In the genomic region with DNA sequence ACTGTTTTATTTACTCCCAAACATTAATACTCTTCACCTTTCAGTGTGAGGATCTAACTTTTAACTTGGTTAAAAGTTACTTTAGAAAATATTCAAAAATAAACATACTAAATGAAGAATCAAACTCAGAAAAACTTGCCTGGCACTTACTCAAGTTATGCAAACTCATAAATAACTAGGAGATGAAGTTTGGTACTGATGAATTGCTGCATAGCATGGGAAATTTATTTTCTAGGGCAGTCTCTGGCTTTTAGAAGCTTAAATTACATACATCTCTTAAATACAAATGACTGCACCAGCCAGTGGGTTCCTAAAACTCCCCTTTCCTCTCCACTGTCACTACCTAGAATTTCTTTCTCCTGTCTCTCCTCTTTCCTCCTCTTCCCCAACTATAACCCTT, we compare ENCODE assay signal across 20 cellular contexts. TPM values are rescaled to one million over a fixed set of nuclear protein-coding genes. Genes with fewer than 3 reads are reported as not detected.
A peak's percentile ranks its signal among the peaks of the same experiment; 100 is the strongest.
DNase-seq lines count a peak whose midpoint lies in the region; ATAC-seq, FAIRE-seq and TF ChIP-seq lines count a peak whose summit lies in the region.
"Had no signal": no experiment of that assay in that cellular context is flagged by ENCODE, and none has a peak within 500 bp of the region (broad histone marks: within the 10 kb centered on the region; RNA-seq: fewer than 3 reads in every experiment).

No MANE protein-coding gene starts in this region.

- POLR2A ChIA-PET in K562 (lab: Yijun Ruan, JAX) = no interaction called here

- H3K27me3 ChIP-seq in right atrium auricular region (no peaks in the 10 kb centered on the region), K562 (ENCODE audit: control insufficient read depth in 2 of 2, insufficient read depth in 2 of 2, low read length in 2 of 2) (no peaks in the 10 kb centered on the region), adrenal gland (no peaks in the 10 kb centered on the region)
- H3K27me3 ChIP-seq: MG63 had no signal

- no peaks in the 10 kb centered on the region for H3K36me3 Mint-ChIP-seq in mesothelial cell of epicardium

- no peak for FAIRE-seq in K562 (lab: Jason Lieb, UNC)
- FAIRE-seq: GM12878, GM18507 had no signal

- H3K4me1 ChIP-seq in right atrium auricular region = peaks cover 0 to 12% of the 10 kb centered on the region in 2 donors
- peaks cover 0 to 6% of the 10 kb centered on the region in 2 experiments; a peak in 3 of 5 replicates for H3K4me1 ChIP-seq in K562 (replicated peaks in 1 of 2; ENCODE audit: control insufficient read depth in 2 of 2, insufficient read depth in 2 of 2, low read length in 2 of 2)
- H3K4me1 ChIP-seq in adrenal gland (replicated peaks in 1 of 2) = peaks cover 0 to 5% of the 10 kb centered on the region in 2 donors

- ATAC-seq in left ventricle myocardium superior = no peak
- ATAC-seq in K562 = no peak
- ATAC-seq: GM12878 had no signal

- no TSS peak for BruUV-seq in K562 (replicated peaks; lab: Mats Ljungman, UMichigan)

- H3K4me3 ChIP-seq in right atrium auricular region = no peak overlapping the region
- no peak overlapping the region for H3K4me3 ChIP-seq in K562
- no peak overlapping the region for H3K4me3 ChIP-seq in adrenal gland
- H3K4me3 ChIP-seq: GM12878, MG63, PC-9 had no signal

- no peak overlapping the region for H3K9ac ChIP-seq in K562 (ENCODE audit: insufficient read depth in 1 of 2, low read depth in 2 of 2, low read length in 2 of 2)
- H3K9ac ChIP-seq: KMS-11 had no signal

- intact Hi-C loops in left ventricle myocardium superior (cut with micrococcal nuclease) (no loop called here), K562 (cut with micrococcal nuclease) (loop anchor here (5.0 kb wide), 1 partner anchor 44 kb away; a partner anchor contains a TSS), adrenal gland (cut with DNase I) (no loop called here)

- H3K79me2 ChIP-seq in K562 (ENCODE audit: control insufficient read depth, insufficient read depth, low read length) = no peaks in the 10 kb centered on the region

- TF ChIP-seq EP300 in K562 (IDR thresholded peaks at IDR 0.05; ENCODE audit: low read length) = no peak

- TF ChIP-seq CTCF in right atrium auricular region (IDR thresholded peaks at IDR 0.05) (no peak), K562 (IDR thresholded peaks at IDR 0.05 in 2 of 3, conservative IDR thresholded peaks at IDR 0.05 in 1 of 3; ENCODE audit: insufficient read depth in 2 of 3, low read depth in 1 of 3, low read length in 3 of 3) (no peak), mesothelial cell of epicardium (IDR thresholded peaks at IDR 0.05; ENCODE audit: unreplicated experiment) (no peak), adrenal gland (IDR thresholded peaks at IDR 0.05) (no peak)

- H3K27me3 Mint-ChIP-seq in mesothelial cell of epicardium (ENCODE audit: low read depth) = peaks cover 16% of the 10 kb centered on the region

- H3K9me1 ChIP-seq in K562 (ENCODE audit: control insufficient read depth, insufficient read depth, low read length) = no peaks in the 10 kb centered on the region

- H3K27ac Mint-ChIP-seq in mesothelial cell of epicardium = peak overlapping the region; percentile 71

- no peak overlapping the region for H3K4me2 ChIP-seq in K562 (ENCODE audit: insufficient read depth, low read length)
- H3K4me2 ChIP-seq: KMS-11, PC-9 had no signal

- H3K9me3 Mint-ChIP-seq in mesothelial cell of epicardium = no peaks in the 10 kb centered on the region

- CTCF ChIA-PET in K562 (lab: Yijun Ruan, JAX; ENCODE audit: low intra/inter-chr PET ratio) = no interaction called here

- in situ Hi-C loops in K562 (cut with MboI) = no loop called here

- H4K20me1 ChIP-seq in K562 (replicated peaks; ENCODE audit: control insufficient read depth, insufficient read depth, low read length) = no peaks in the 10 kb centered on the region

- no peaks in the 10 kb centered on the region for H3K36me3 ChIP-seq in right atrium auricular region
- no peaks in the 10 kb centered on the region for H3K36me3 ChIP-seq in K562 (ENCODE audit: control insufficient read depth, insufficient read depth, low read length)
- no peaks in the 10 kb centered on the region for H3K36me3 ChIP-seq in adrenal gland (replicated peaks in 1 of 2)
- H3K36me3 ChIP-seq: MG63 had no signal

- H3K4me3 Mint-ChIP-seq in mesothelial cell of epicardium = no peak overlapping the region

- TF ChIP-seq POLR2A in K562 (conservative IDR thresholded peaks at IDR 0.05) (no peak), adrenal gland (IDR thresholded peaks at IDR 0.05) (no peak)

- DNase-seq in right atrium auricular region (ENCODE audit: low spot score) = no peak
- no peak for DNase-seq in left ventricle myocardium superior
- no peak for DNase-seq in K562 (ENCODE audit: extremely low read depth in 1 of 4, low spot score in 3 of 4)
- DNase-seq in mesothelial cell of epicardium (ENCODE audit: low spot score in 2 of 2, unreplicated experiment in 2 of 2) = no peak
- DNase-seq in NCI-H146 (lab: John Stamatoyannopoulos, UW) = no peak
- no peak for DNase-seq in stimulated activated CD4-positive, alpha-beta T cell treated with anti-CD3 and anti-CD28 coated beads, Interleukin-15, amount 100 ng/mL, for 24 hours
- DNase-seq in islet precursor cell = no peak
- no peak for DNase-seq in adrenal gland
- DNase-seq: AML-193, DMS53, GOT3, MG63, NCI-H1092 treated with DMSO at 0.1 percent for 48 hours, NCI-H187 treated with DMSO at 0.1 percent for 48 hours, NCI-H446, NCI-H748 treated with DMSO at 0.1 percent for 48 hours, PC-9 had no signal

- H3K27ac ChIP-seq in right atrium auricular region (peak overlapping the region; percentile 5 to 82), K562 (ENCODE audit: extremely low read depth, low read depth, low read length) (no peak overlapping the region), adrenal gland (no peak overlapping the region)
- H3K27ac ChIP-seq: KMS-11, PC-9 had no signal

- H3K4me1 Mint-ChIP-seq in mesothelial cell of epicardium = peaks cover 32% of the 10 kb centered on the region

- H3K9me3 ChIP-seq in right atrium auricular region = no peaks in the 10 kb centered on the region
- H3K9me3 ChIP-seq in K562 (replicated peaks; ENCODE audit: control insufficient read depth, insufficient read depth, low read depth, low read length) = no peaks in the 10 kb centered on the region
- H3K9me3 ChIP-seq in adrenal gland (replicated peaks in 1 of 3) = no peaks in the 10 kb centered on the region
- H3K9me3 ChIP-seq: MG63 had no signal

- TF ChIP-seq RAD21 in K562 (CRISPR knock-in tag; conservative IDR thresholded peaks at IDR 0.05 in 1 of 2, IDR thresholded peaks at IDR 0.05 in 1 of 2) = no peak

- H2AFZ ChIP-seq in K562 (ENCODE audit: low read depth, low read length) = peak overlapping the region; percentile 14; the same call in 1 of the 2 replicates
- H2AFZ ChIP-seq: PC-9 had no signal

RNA-seq across cellular contexts. Expression of a gene that starts 46.7 kb away (rescaled TPM):
- total RNA-seq in right atrium auricular region = 10 to 100 TPM; 32.5 to 32.9 TPM
- 51.0 TPM for total RNA-seq in left ventricle myocardium superior
- total RNA-seq in K562 (2011; cell fraction: chromatin; rRNA removed; ENCODE audit: low replicate concordance) = 48.7 and 75.1 TPM in 2 replicates
- total RNA-seq in K562 (2011; cell fraction: nucleolus; rRNA removed) = 20.5 and 29.2 TPM in 2 replicates
- total RNA-seq in K562 (2011; cell fraction: nucleoplasm; rRNA removed) = 33.9 and 56.9 TPM in 2 replicates
- 10.3 and 17.8 TPM in 2 replicates for total RNA-seq in K562 (2014; rRNA removed)
- total RNA-seq in K562 (2014; rRNA removed; fragmentation: Illumina TruSeq; extraction: Trizol) = 29.4 and 32.3 TPM in 2 replicates
- total RNA-seq in K562 (2015; rRNA removed; fragmentation: Illumina TruSeq; extraction: Trizol) = 19.5 and 20.0 TPM in 2 replicates
- total RNA-seq in K562 (2021) = 30.8 and 34.6 TPM in 2 replicates
- polyA plus RNA-seq in K562 (2011; rRNA removed) = 50.5 and 51.3 TPM in 2 replicates
- 31.8 and 35.3 TPM in 2 replicates for polyA plus RNA-seq in K562 (2011; cell fraction: cytosol; rRNA removed)
- 57.7 and 83.1 TPM in 2 replicates for polyA plus RNA-seq in K562 (2011; cell fraction: nucleus; rRNA removed)
- polyA plus RNA-seq in K562 (2012) = 20.1 and 25.2 TPM in 2 replicates
- 24.7 and 31.8 TPM in 2 replicates for polyA plus RNA-seq in K562 (2014; fragmentation: Illumina TruSeq; extraction: Trizol)
- 10 to 100 TPM in 1 of 2 experiments, 1 to 10 TPM in 1; 8.9 to 14.7 TPM for polyA plus RNA-seq in K562 (2014; fragmentation: Nextera tagmentation; extraction: Ambion mirVana)
- polyA plus RNA-seq in K562 (2014; rRNA removed) = 15.5 and 23.9 TPM in 2 replicates
- polyA minus RNA-seq in K562 (2011; rRNA and poly(A)+ RNA removed) = 69.4 and 73.2 TPM in 2 replicates
- polyA minus RNA-seq in K562 (2011; cell fraction: cytosol; rRNA and poly(A)+ RNA removed) = 17.4 and 30.7 TPM in 2 replicates
- 23.8 and 52.6 TPM in 2 replicates for polyA minus RNA-seq in K562 (2011; cell fraction: nucleus; rRNA and poly(A)+ RNA removed)
- 88.9 to 111 TPM (median 97.0 TPM) in 3 replicates for total RNA-seq in mesothelial cell of epicardium
- 10 to 100 TPM; 24.8 to 77.8 (median 42.1) TPM for total RNA-seq in adrenal gland
- 10 to 100 TPM in 1 of 3 donors, 1 to 10 TPM in 2; 3.2 to 29.7 (median 7.2) TPM for polyA plus RNA-seq in adrenal gland

Comparison
In these comparisons a context has a peak if more than half of its experiments do, and no peak if none do; other contexts are left out.
1. H3K27ac ChIP-seq: peak in right atrium auricular region (2 of 2); none in K562 (single experiment) and adrenal gland (0 of 5).